In the genomic region with DNA sequence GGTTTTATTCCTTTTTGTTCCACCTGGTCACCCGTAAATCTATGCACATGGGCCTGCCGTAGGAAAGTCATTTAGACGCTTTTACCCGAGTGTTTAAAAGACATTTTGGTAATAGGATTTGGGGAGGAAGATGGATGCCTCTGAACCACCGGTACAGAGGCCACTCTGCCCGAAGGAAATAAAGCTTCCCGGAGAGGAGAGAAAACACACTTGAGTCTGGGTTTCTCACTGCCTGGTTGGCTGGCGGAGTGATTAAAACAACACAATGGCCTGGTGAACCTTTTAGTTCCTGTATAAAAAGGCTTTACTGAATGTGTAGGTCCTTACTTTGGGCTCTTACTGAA, we compare ENCODE assay signal across 8 cellular contexts.
DNase-seq lines count a peak whose midpoint lies in the region; ATAC-seq and TF ChIP-seq lines count a peak whose summit lies in the region.

No MANE protein-coding gene starts in this region.

- H3K27me3 Mint-ChIP-seq in memory B cell, result no peaks in the 10 kb centered on the region

- H3K36me3 Mint-ChIP-seq in memory B cell, result no peaks in the 10 kb centered on the region

- H3K4me1 Mint-ChIP-seq in memory B cell, result peaks cover 9% of the 10 kb centered on the region

- POLR2A ChIA-PET in RWPE1 (lab: Yijun Ruan, JAX; ENCODE audit: low non-redundant PET), result no interaction called here

- no peak for ATAC-seq in activated CD4-positive, CD25-positive, alpha-beta regulatory T cell treated with anti-CD3 and anti-CD28 coated beads, Interleukin-2, amount 50 U/mL, for 24 hours
- ATAC-seq in HG03025 (IDR thresholded peaks at IDR 0.05; ENCODE audit: low FRiP score, unreplicated experiment) (peak; percentile 1), memory B cell (ENCODE audit: low read depth) (no peak)

- CTCF ChIA-PET in RWPE1 (lab: Yijun Ruan, JAX), result no interaction called here

- peak overlapping the region; percentile 96 for H3K27ac Mint-ChIP-seq in memory B cell

- H3K4me3 Mint-ChIP-seq in memory B cell, result peak overlapping the region; percentile 89

- H3K27ac ChIP-seq in RWPE1 (peak overlapping the region; percentile 97), caudate nucleus (ENCODE audit: low read depth, low read length) (peak overlapping the region; percentile 91)

- no peaks in the 10 kb centered on the region for H3K9me3 Mint-ChIP-seq in memory B cell

- TF ChIP-seq CTCF in RWPE1 (conservative IDR thresholded peaks at IDR 0.05; ENCODE audit: low read depth), result no peak

- DNase-seq in activated CD4-positive, CD25-positive, alpha-beta regulatory T cell treated with anti-CD3 and anti-CD28 coated beads, Interleukin-2, amount 50 U/mL, for 72 hours, result peak; percentile 30
- DNase-seq in RWPE1 (ENCODE audit: low spot score) (peak; percentile 22), caudate nucleus (lab: John Stamatoyannopoulos, UW) (peak in 14 of 61 donors; percentile 10 to 66 (median 42)), memory B cell (ENCODE audit: low spot score in 2 of 2) (no peak), stromal cell of bone marrow (ENCODE audit: low read depth) (peak; percentile 6), T1000 (lab: John Stamatoyannopoulos, UW) (no peak)

Comparison
In these comparisons a context has a peak if more than half of its experiments do, and no peak if none do; other contexts are left out.
1. DNase-seq: peak in activated CD4-positive, CD25-positive, alpha-beta regulatory T cell treated with anti-CD3 and anti-CD28 coated beads, Interleukin-2, amount 50 U/mL, for 72 hours (single experiment), RWPE1 (single experiment) and stromal cell of bone marrow (single experiment); none in memory B cell (0 of 2) and T1000 (single experiment).